Comparison of ENCODE assay signal across 25 cellular contexts in genomic region chr7:150858236-150859197, GRCh38. TPM values are rescaled to one million over a fixed set of nuclear protein-coding genes. Genes with fewer than 3 reads are reported as not detected.
"Had no signal": no experiment of that assay in that cellular context is flagged by ENCODE, and none has a peak within 500 bp of the region (broad histone marks: within the 10 kb centered on the region; RNA-seq: fewer than 3 reads in every experiment).

No MANE protein-coding gene starts in this region.

- H3K4me3 Mint-ChIP-seq: activated naive CD8-positive, alpha-beta T cell treated with anti-CD3 and anti-CD28 coated beads, Interleukin-2, amount 50 U/mL, for 24 hours; activated T-cell treated with anti-CD3 and anti-CD28 coated beads, Interleukin-2, amount 50 U/mL, for 24 hours; brain; memory B cell; naive thymus-derived CD4-positive, alpha-beta T cell had no signal

- H3K9me3 ChIP-seq: left ventricle myocardium inferior, mucosa of descending colon, neutrophil, right lobe of liver, tibial artery had no signal

- H3K27ac ChIP-seq: heart right ventricle, left ventricle myocardium inferior, neutrophil, parathyroid adenoma, right lobe of liver, tibial artery, VCaP had no signal

- H3K27ac Mint-ChIP-seq: activated naive CD8-positive, alpha-beta T cell treated with anti-CD3 and anti-CD28 coated beads, Interleukin-2, amount 50 U/mL, for 24 hours; activated T-cell treated with anti-CD3 and anti-CD28 coated beads, Interleukin-2, amount 50 U/mL, for 24 hours; activated T-helper 2 cell treated with anti-CD3 and anti-CD28 coated beads, Interferon-gamma antibody, Interleukin-2, Interleukin-4, amounts not matched to agents 10 μg/mL and 5 μg/mL and 100 μg/mL, durations not matched to agents 14 hours and 24 hours and 36 hours; brain; memory B cell; naive thymus-derived CD4-positive, alpha-beta T cell had no signal

- H3K4me3 ChIP-seq: heart right ventricle, left ventricle myocardium inferior, mucosa of descending colon, right lobe of liver, tibial artery had no signal

- H3K9me3 Mint-ChIP-seq: activated naive CD8-positive, alpha-beta T cell treated with anti-CD3 and anti-CD28 coated beads, Interleukin-2, amount 50 U/mL, for 24 hours; activated T-cell treated with anti-CD3 and anti-CD28 coated beads, Interleukin-2, amount 50 U/mL, for 24 hours; activated T-helper 2 cell treated with anti-CD3 and anti-CD28 coated beads, Interferon-gamma antibody, Interleukin-2, Interleukin-4, amounts not matched to agents 10 μg/mL and 5 μg/mL and 100 μg/mL, durations not matched to agents 14 hours and 24 hours and 36 hours had no signal

- ATAC-seq: activated naive CD8-positive, alpha-beta T cell treated with anti-CD3 and anti-CD28 coated beads, Interleukin-2, amount 50 U/mL, for 24 hours; esophagus mucosa; heart right ventricle; mucosa of descending colon; naive thymus-derived CD4-positive, alpha-beta T cell; right lobe of liver; SK-N-SH treated with all-trans-retinoic acid at 6 μM for 48 hours; stimulated activated naive CD8-positive, alpha-beta T cell treated with anti-CD3 and anti-CD28 coated beads, Interleukin-15, Interleukin-2, amounts not matched to agents 100 U/mL and 50 U/mL, for 24 hours had no signal

- H3K4me1 Mint-ChIP-seq: activated naive CD8-positive, alpha-beta T cell treated with anti-CD3 and anti-CD28 coated beads, Interleukin-2, amount 50 U/mL, for 24 hours; brain; naive thymus-derived CD4-positive, alpha-beta T cell had no signal

- DNase-seq: activated CD4-positive, alpha-beta T cell treated with anti-CD3 and anti-CD28 coated beads for 1 hour; activated CD4-positive, alpha-beta T cell treated with anti-CD3 and anti-CD28 coated beads, Interleukin-2, amount 50 U/mL, for 48 hours; activated naive CD4-positive, alpha-beta T cell treated with Interleukin-2 at 50 U/mL for 16 hours; activated naive CD8-positive, alpha-beta T cell treated with anti-CD3 and anti-CD28 coated beads, Interleukin-2, amount 50 U/mL, for 24 hours; activated T-cell treated with anti-CD3 and anti-CD28 coated beads, Interleukin-2, amount 50 U/mL, for 24 hours; anterior cingulate cortex; central memory CD4-positive, alpha-beta T cell; heart right ventricle; kidney glomerular epithelial cell; left ventricle myocardium inferior; mucosa of descending colon; naive thymus-derived CD4-positive, alpha-beta T cell; right lobe of liver; stimulated activated naive CD8-positive, alpha-beta T cell treated with anti-CD3 and anti-CD28 coated beads, Interleukin-15, Interleukin-2, amounts not matched to agents 100 U/mL and 50 U/mL, for 24 hours; substantia nigra; T-helper 1 cell; tibial artery had no signal

- H3K27me3 Mint-ChIP-seq: activated T-cell treated with anti-CD3 and anti-CD28 coated beads, Interleukin-2, amount 50 U/mL, for 24 hours had no signal

- H3K36me3 ChIP-seq: heart right ventricle, left ventricle myocardium inferior, neutrophil, right lobe of liver, tibial artery had no signal

- H3K4me1 ChIP-seq: heart right ventricle, left ventricle myocardium inferior, parathyroid adenoma, right lobe of liver, tibial artery had no signal

- H3K27me3 ChIP-seq: neutrophil, right lobe of liver had no signal

- H3K9ac ChIP-seq: parathyroid adenoma had no signal

- H3K36me3 Mint-ChIP-seq: brain; naive thymus-derived CD4-positive, alpha-beta T cell had no signal

RNA-seq across cellular contexts. Expression of gene TMEM176A, which starts 57.9 kb away (rescaled TPM):
- total RNA-seq: activated T-helper 2 cell treated with anti-CD3 and anti-CD28 coated beads, Interferon-gamma antibody, Interleukin-2, Interleukin-4, amounts not matched to agents 10 μg/mL and 5 μg/mL and 100 μg/mL, durations not matched to agents 14 hours and 24 hours and 36 hours had no signal
